In genomic region chr2:233700028-233700635, GRCh38 we compare ENCODE assay signal across 9 cellular contexts. TPM values are rescaled to one million over a fixed set of nuclear protein-coding genes. Genes with fewer than 3 reads are reported as not detected.
DNase-seq lines count a peak whose midpoint lies in the region; ATAC-seq, FAIRE-seq and TF ChIP-seq lines count a peak whose summit lies in the region.
"Had no signal": no experiment of that assay in that cellular context is flagged by ENCODE, and none has a peak within 500 bp of the region (broad histone marks: within the 10 kb centered on the region; RNA-seq: fewer than 3 reads in every experiment).

No MANE protein-coding gene starts in this region.

- TF ChIP-seq CTCF in D721Med (IDR thresholded peaks at IDR 0.05; ENCODE audit: insufficient read depth, missing control alignments): no peak

- no peak for DNase-seq in CD8-positive, alpha-beta memory T cell
- peak; percentile 19 for DNase-seq in left kidney (ENCODE audit: low read depth, low spot score)
- no peak for DNase-seq in Right ventricle myocardium superior
- no peak for DNase-seq in D721Med (ENCODE audit: insufficient read length, low spot score)
- DNase-seq in globus pallidus (ENCODE audit: low spot score): no peak
- DNase-seq: H7 had no signal

- ATAC-seq in Right ventricle myocardium superior (ENCODE audit: poor library complexity): no peak

- H3K4me1 ChIP-seq in CD8-positive, alpha-beta memory T cell (ENCODE audit: insufficient read depth, low read length): no peaks in the 10 kb centered on the region
- H3K4me1 ChIP-seq: tibial nerve had no signal

- no peaks in the 10 kb centered on the region for H3K4me1 Mint-ChIP-seq in CD8-positive, alpha-beta memory T cell
- H3K4me1 Mint-ChIP-seq: nephron had no signal

- H3K27ac ChIP-seq in CD8-positive, alpha-beta memory T cell (ENCODE audit: low read depth, low read length): peak overlapping the region; percentile 2
- H3K27ac ChIP-seq: tibial nerve had no signal

- intact Hi-C loops in Right ventricle myocardium superior (cut with DNase I): no loop called here

- H3K27me3 Mint-ChIP-seq in CD8-positive, alpha-beta memory T cell: peaks cover 12 to 25% of the 10 kb centered on the region in 2 donors

- H3K4me3 Mint-ChIP-seq in CD8-positive, alpha-beta memory T cell: no peak overlapping the region
- H3K4me3 Mint-ChIP-seq: nephron had no signal

- no peak overlapping the region for H3K27ac Mint-ChIP-seq in CD8-positive, alpha-beta memory T cell

- H3K36me3 Mint-ChIP-seq in CD8-positive, alpha-beta memory T cell: peaks cover 0 to 2% (median 0%) of the 10 kb centered on the region in 3 donors

- POLR2A ChIA-PET in CD8-positive, alpha-beta memory T cell (lab: Charles Lee): no interaction called here

- FAIRE-seq in TTC549 (lab: Jason Lieb, UNC): peak; percentile 11
- FAIRE-seq in D721Med (lab: Jason Lieb, UNC): no peak

- H3K36me3 ChIP-seq in CD8-positive, alpha-beta memory T cell (ENCODE audit: insufficient read depth, low read length): no peaks in the 10 kb centered on the region
- H3K36me3 ChIP-seq: tibial nerve had no signal

- peaks cover 0 to 6% (median 4%) of the 10 kb centered on the region in 5 donors for H3K9me3 Mint-ChIP-seq in CD8-positive, alpha-beta memory T cell

- no peak overlapping the region for H3K4me3 ChIP-seq in CD8-positive, alpha-beta memory T cell (ENCODE audit: low read length)
- H3K4me3 ChIP-seq: tibial nerve had no signal

- H3K27me3 ChIP-seq in CD8-positive, alpha-beta memory T cell (ENCODE audit: insufficient read depth, low read length, poor library complexity, severe bottlenecking): no peaks in the 10 kb centered on the region
- H3K27me3 ChIP-seq: tibial nerve had no signal

- H3K9me3 ChIP-seq in CD8-positive, alpha-beta memory T cell (ENCODE audit: low read length): no peaks in the 10 kb centered on the region

- CTCF ChIA-PET in CD8-positive, alpha-beta memory T cell (lab: Charles Lee): no interaction called here

RNA-seq across cellular contexts. Expression of gene UGT1A6, which starts 7.4 kb away (rescaled TPM):
- total RNA-seq in CD8-positive, alpha-beta memory T cell: not detected
- polyA plus RNA-seq in CD8-positive, alpha-beta memory T cell: not detected
- 0.32 TPM for total RNA-seq in Right ventricle myocardium superior
- total RNA-seq: H7 had no signal

RNA-seq across cellular contexts. Expression of gene UGT1A5, which starts 12.6 kb away (rescaled TPM):
- not detected for total RNA-seq in CD8-positive, alpha-beta memory T cell
- polyA plus RNA-seq in CD8-positive, alpha-beta memory T cell: not detected
- total RNA-seq in Right ventricle myocardium superior: not detected
- total RNA-seq: H7, tibial nerve had no signal

RNA-seq across cellular contexts. Expression of gene UGT1A4, which starts 18.4 kb away (rescaled TPM):
- total RNA-seq in CD8-positive, alpha-beta memory T cell: not detected
- polyA plus RNA-seq in CD8-positive, alpha-beta memory T cell: not detected
- not detected for total RNA-seq in Right ventricle myocardium superior
- total RNA-seq: H7, tibial nerve had no signal

RNA-seq across cellular contexts. Expression of gene UGT1A7, which starts 18.4 kb away (rescaled TPM):
- not detected for total RNA-seq in CD8-positive, alpha-beta memory T cell
- not detected for polyA plus RNA-seq in CD8-positive, alpha-beta memory T cell
- not detected for total RNA-seq in Right ventricle myocardium superior
- total RNA-seq: H7, tibial nerve had no signal

RNA-seq across cellular contexts. Expression of gene UGT1A9, which starts 28.4 kb away (rescaled TPM):
- not detected for total RNA-seq in CD8-positive, alpha-beta memory T cell
- polyA plus RNA-seq in CD8-positive, alpha-beta memory T cell: not detected
- not detected for total RNA-seq in Right ventricle myocardium superior
- total RNA-seq: H7, tibial nerve had no signal
